11 cellular contexts compared by ENCODE assay signal in genomic region chr9:7273575-7273974, GRCh38.
DNase-seq lines count a peak whose midpoint lies in the region; ATAC-seq and TF ChIP-seq lines count a peak whose summit lies in the region.
"Had no signal": no experiment of that assay in that cellular context is flagged by ENCODE, and none has a peak within 500 bp of the region (broad histone marks: within the 10 kb centered on the region; RNA-seq: fewer than 3 reads in every experiment).

No MANE protein-coding gene starts in this region.

- no peak for TF ChIP-seq EP300 in esophagus muscularis mucosa (IDR thresholded peaks at IDR 0.05)

- ATAC-seq in GM18511 (IDR thresholded peaks at IDR 0.05; ENCODE audit: unreplicated experiment) (no peak), HG02588 (IDR thresholded peaks at IDR 0.05; ENCODE audit: unreplicated experiment) (no peak)
- ATAC-seq: activated T-cell treated with anti-CD3 and anti-CD28 coated beads, Interleukin-2, amount 50 U/mL, for 72 hours had no signal

- DNase-seq in G401 (ENCODE audit: low spot score) (peak; percentile 11), NCI-H69 (lab: John Stamatoyannopoulos, UW) (peak; percentile 32), esophagus muscularis mucosa (ENCODE audit: extremely low spot score) (no peak), occipital lobe (lab: John Stamatoyannopoulos, UW) (peak; percentile 3), activated T-cell treated with anti-CD3 and anti-CD28 coated beads for 4 hours (no peak), UCSD-AML1 (lab: John Stamatoyannopoulos, UW; ENCODE audit: unreplicated experiment) (no peak)
- DNase-seq: activated T-cell treated with anti-CD3 and anti-CD28 coated beads, Interleukin-2, amount 50 U/mL, for 72 hours; naive B cell had no signal

- H3K27me3 ChIP-seq in esophagus muscularis mucosa = no peaks in the 10 kb centered on the region
- H3K27me3 ChIP-seq: SJCRH30 had no signal

- TF ChIP-seq CTCF in esophagus muscularis mucosa (IDR thresholded peaks at IDR 0.05) = peak in 2 of 3 experiments; percentile 19 to 34

- no peak overlapping the region for H3K4me3 ChIP-seq in esophagus muscularis mucosa
- H3K4me3 ChIP-seq: SJCRH30 had no signal

- no peaks in the 10 kb centered on the region for H3K4me1 ChIP-seq in esophagus muscularis mucosa
- H3K4me1 ChIP-seq: SJCRH30 had no signal

- in situ Hi-C loops in G401 (cut with HindIII; ENCODE audit: low sequenced_read_pairs) = no loop called here

- H3K36me3 ChIP-seq in esophagus muscularis mucosa = no peaks in the 10 kb centered on the region
- H3K36me3 ChIP-seq: SJCRH30 had no signal

- no peaks in the 10 kb centered on the region for H3K9me3 ChIP-seq in esophagus muscularis mucosa
- H3K9me3 ChIP-seq: SJCRH30 had no signal

- TF ChIP-seq POLR2A in esophagus muscularis mucosa (IDR thresholded peaks at IDR 0.05; ENCODE audit: low read depth) = no peak

- intact Hi-C loops in esophagus muscularis mucosa (cut with DNase I) = no loop called here

- no peak overlapping the region for H3K27ac ChIP-seq in esophagus muscularis mucosa (replicated peaks in 1 of 4)
- H3K27ac ChIP-seq: SJCRH30 had no signal

- WGBS in esophagus muscularis mucosa = 61% methylated on average over 5 of the region's 5 CpGs

Comparison
In these comparisons a context has a peak if more than half of its experiments do, and no peak if none do; other contexts are left out.
1. DNase-seq: peak in G401 (single experiment), NCI-H69 (single experiment) and occipital lobe (single experiment); none in esophagus muscularis mucosa (single experiment), activated T-cell treated with anti-CD3 and anti-CD28 coated beads for 4 hours (single experiment) and UCSD-AML1 (single experiment).